8 cellular contexts compared by ENCODE assay signal in genomic region chr12:111330800-111331752, GRCh38. TPM values are rescaled to one million over a fixed set of nuclear protein-coding genes. Genes with fewer than 3 reads are reported as not detected.
DNase-seq lines count a peak whose midpoint lies in the region; ATAC-seq and TF ChIP-seq lines count a peak whose summit lies in the region.

No MANE protein-coding gene starts in this region.

- H3K9me2 ChIP-seq in OCI-LY7 (ENCODE audit: insufficient read depth, low read length): no peaks in the 10 kb centered on the region

- H2BK20ac ChIP-seq in H9 (ENCODE audit: low read depth, low read length, poor library complexity, severe bottlenecking): no peak overlapping the region

- H3K4ac ChIP-seq in H9 (ENCODE audit: low read depth, low read length): no peak overlapping the region

- H3K9me3 Mint-ChIP-seq in H9 (peaks cover 4 to 6% of the 10 kb centered on the region in 2 experiments), endodermal cell (peaks cover 9% of the 10 kb centered on the region), nephron (no peaks in the 10 kb centered on the region)

- H3K27ac ChIP-seq in H9 (ENCODE audit: insufficient read length, low read depth, low read length) (no peak overlapping the region), OCI-LY7 (ENCODE audit: low read depth, low read length, poor library complexity, severe bottlenecking) (no peak overlapping the region), endodermal cell (ENCODE audit: low read depth, low read length) (no peak overlapping the region)

- no peak overlapping the region for H4K8ac ChIP-seq in H9 (replicated peaks; ENCODE audit: insufficient read length, low read depth, low read length)

- H3K36me3 ChIP-seq in OCI-LY7 (ENCODE audit: insufficient read depth, low read length) (no peaks in the 10 kb centered on the region), endodermal cell (ENCODE audit: control insufficient read depth, insufficient read depth, low read length) (no peaks in the 10 kb centered on the region)

- H4K20me1 ChIP-seq in H9 (ENCODE audit: control insufficient read depth, insufficient read depth, insufficient read length): no peaks in the 10 kb centered on the region
- H4K20me1 ChIP-seq in OCI-LY7 (ENCODE audit: insufficient read depth, low read length): no peaks in the 10 kb centered on the region

- no peak overlapping the region for H3K23ac ChIP-seq in H9 (ENCODE audit: insufficient read length, low read depth, low read length)

- no peak overlapping the region for H3K18ac ChIP-seq in H9 (ENCODE audit: insufficient read length, low read depth, low read length)

- H3K79me1 ChIP-seq in H9 (ENCODE audit: insufficient read depth, low read depth, low read length, poor library complexity, severe bottlenecking): no peaks in the 10 kb centered on the region

- no peak overlapping the region for H2AK5ac ChIP-seq in H9 (ENCODE audit: insufficient read length, low read length)

- ATAC-seq in GM19452 (IDR thresholded peaks at IDR 0.05; ENCODE audit: unreplicated experiment): no peak
- ATAC-seq in HG03439 (IDR thresholded peaks at IDR 0.05; ENCODE audit: unreplicated experiment): no peak

- no TSS peak for BruUV-seq in OCI-LY7 (replicated peaks; lab: Mats Ljungman, UMichigan)

- H2BK12ac ChIP-seq in H9 (ENCODE audit: insufficient read length, low read depth, low read length): no peak overlapping the region

- no CpG with 5 or more reads among the region's 8 CpGs for WGBS in H9 (ENCODE audit: extremely low coverage, insufficient read length, low lambda C conversion rate)
- WGBS in endodermal cell (ENCODE audit: insufficient coverage in 1 of 2, insufficient read length in 1 of 2), 2 experiments: 61 to 71% methylated on average over 5 to 8 of the region's 8 CpGs

- H3K4me1 Mint-ChIP-seq in H9 (peaks cover 4 to 11% of the 10 kb centered on the region in 2 experiments), endodermal cell (peaks cover 9% of the 10 kb centered on the region), nephron (no peaks in the 10 kb centered on the region)

- intact Hi-C loops in OCI-LY7 (cut with micrococcal nuclease; ENCODE audit: unreplicated experiment): no loop called here

- H3K9ac ChIP-seq in H9 (ENCODE audit: extremely low read depth, insufficient read length, low read length): no peak overlapping the region
- H3K9ac ChIP-seq in endodermal cell (ENCODE audit: extremely low read depth, low read length, poor library complexity, severe bottlenecking): no peak overlapping the region

- H3K4me3 Mint-ChIP-seq in H9 (no peak overlapping the region), endodermal cell (no peak overlapping the region), nephron (no peak overlapping the region)

- H2BK120ac ChIP-seq in H9 (ENCODE audit: low read depth, low read length, poor library complexity, severe bottlenecking): no peak overlapping the region

- CTCF ChIA-PET in OCI-LY7 (lab: Charles Lee; ENCODE audit: unreplicated experiment): no interaction called here

- H3K9me3 ChIP-seq in H9 (ENCODE audit: control insufficient read depth, low read depth, low read length): no peaks in the 10 kb centered on the region
- no peaks in the 10 kb centered on the region for H3K9me3 ChIP-seq in OCI-LY7 (ENCODE audit: low read length)
- peaks cover 7% of the 10 kb centered on the region for H3K9me3 ChIP-seq in endodermal cell (ENCODE audit: control insufficient read depth, low read length)

- H3K27me3 Mint-ChIP-seq in H9 (ENCODE audit: low read depth) (no peaks in the 10 kb centered on the region; the same call in 1 of the 2 replicates), endodermal cell (ENCODE audit: insufficient read depth) (peaks cover 2% of the 10 kb centered on the region), nephron (ENCODE audit: low read depth) (peaks cover 11% of the 10 kb centered on the region)

- H3K79me2 ChIP-seq in H9 (ENCODE audit: insufficient read depth, low read length): no peaks in the 10 kb centered on the region
- H3K79me2 ChIP-seq in OCI-LY7 (ENCODE audit: insufficient read depth, low read depth, low read length): no peaks in the 10 kb centered on the region

- H3K4me3 ChIP-seq in OCI-LY7 (ENCODE audit: low read depth, low read length, poor library complexity, severe bottlenecking) (no peak overlapping the region), endodermal cell (ENCODE audit: low read length) (no peak overlapping the region)

- H3K36me3 Mint-ChIP-seq in H9 (ENCODE audit: insufficient read depth in 1 of 3, low read depth in 3 of 3): peaks cover 0 to 10% (median 4%) of the 10 kb centered on the region in 3 experiments; a peak in 2 of 7 replicates
- peaks cover 16% of the 10 kb centered on the region for H3K36me3 Mint-ChIP-seq in endodermal cell (ENCODE audit: low read depth)
- no peaks in the 10 kb centered on the region for H3K36me3 Mint-ChIP-seq in nephron (ENCODE audit: low read depth)

- no peaks in the 10 kb centered on the region for H3K23me2 ChIP-seq in H9 (ENCODE audit: insufficient read length, low read depth, low read length, poor library complexity, severe bottlenecking)

- no peak overlapping the region for H3T11ph ChIP-seq in H9 (ENCODE audit: low read length)

- no peak overlapping the region for H2BK5ac ChIP-seq in H9 (ENCODE audit: insufficient read length, low read length)

- no peak overlapping the region for H3K56ac ChIP-seq in H9 (ENCODE audit: insufficient read length, low read depth, low read length)

- H3K4me2 ChIP-seq in H9 (ENCODE audit: insufficient read depth, insufficient read length, low read length) (no peak overlapping the region), OCI-LY7 (ENCODE audit: low read length) (no peak overlapping the region)

- POLR2A ChIA-PET in OCI-LY7 (lab: Charles Lee): interaction anchor here (0.5 kb wide), 1 partner anchor 790 kb away, joined by 5 read pairs; no protein-coding TSS in a partner anchor

- H3K4me1 ChIP-seq in H9 (ENCODE audit: insufficient read depth, low read length): no peaks in the 10 kb centered on the region
- no peaks in the 10 kb centered on the region for H3K4me1 ChIP-seq in OCI-LY7 (ENCODE audit: insufficient read depth, low read length, poor library complexity, severe bottlenecking)
- no peaks in the 10 kb centered on the region for H3K4me1 ChIP-seq in endodermal cell (ENCODE audit: control insufficient read depth, insufficient read depth, low read length)

- H3K27ac Mint-ChIP-seq in H9: peak overlapping the region in 1 of 3 experiments; percentile 44; a peak in 1 of 7 replicates
- H3K27ac Mint-ChIP-seq in endodermal cell: no peak overlapping the region
- no peak overlapping the region for H3K27ac Mint-ChIP-seq in nephron

- H4K91ac ChIP-seq in H9 (ENCODE audit: insufficient read length, low read depth, low read length): no peak overlapping the region

- H3K27me3 ChIP-seq in H9 (ENCODE audit: insufficient read depth, low read length) (no peaks in the 10 kb centered on the region), endodermal cell (ENCODE audit: control insufficient read depth, insufficient read depth, low read length, poor library complexity, severe bottlenecking) (no peaks in the 10 kb centered on the region)

- TF ChIP-seq CTCF in H9 (conservative IDR thresholded peaks at IDR 0.05): peak; percentile 68
- TF ChIP-seq CTCF in OCI-LY7 (conservative IDR thresholded peaks at IDR 0.05; ENCODE audit: low read length): peak; percentile 75
- TF ChIP-seq CTCF in endodermal cell (conservative IDR thresholded peaks at IDR 0.05): peak; percentile 74
- peak; percentile 42 to 58 (median 46) for TF ChIP-seq CTCF in nephron (IDR thresholded peaks at IDR 0.05; ENCODE audit: unreplicated experiment in 3 of 3)

- H2AFZ ChIP-seq in H9 (ENCODE audit: low read length): no peak overlapping the region
- no peak overlapping the region for H2AFZ ChIP-seq in OCI-LY7 (ENCODE audit: low read length)

- no peak overlapping the region for H2BK15ac ChIP-seq in H9 (ENCODE audit: low read depth, low read length)

- DNase-seq in COLO829 (ENCODE audit: low spot score): peak; percentile 80
- no peak for DNase-seq in H9
- peak; percentile 61 for DNase-seq in OCI-LY7 (ENCODE audit: low spot score)
- peak; percentile 75 for DNase-seq in endodermal cell
- DNase-seq in T1000 (lab: John Stamatoyannopoulos, UW): no peak

- no peak overlapping the region for H3K14ac ChIP-seq in H9 (ENCODE audit: insufficient read depth, low read length)

- no peak overlapping the region for H4K5ac ChIP-seq in H9 (ENCODE audit: insufficient read length, low read depth, low read length)

RNA-seq across cellular contexts. Expression of gene PHETA1, which starts 37.8 kb away (rescaled TPM):
- total RNA-seq in H9 (2021): 11.4 and 13.1 TPM in 2 replicates
- 0.70 and 0.73 TPM in 2 replicates for total RNA-seq in OCI-LY7 (2014; rRNA removed; shearing (Covaris generic))
- total RNA-seq in OCI-LY7 (2022): 2.7 TPM in 2 replicates
- 10 to 100 TPM; 15.0 to 19.2 TPM for total RNA-seq in endodermal cell
- 11.7 TPM for polyA plus RNA-seq in endodermal cell (2013, experiment 1 of 2)
- polyA plus RNA-seq in endodermal cell (2013, experiment 2 of 2): 11.6 TPM

Comparison
In these comparisons a context has a peak if more than half of its experiments do, and no peak if none do; other contexts are left out.
1. DNase-seq: peak in COLO829 (single experiment), OCI-LY7 (single experiment) and endodermal cell (single experiment); none in H9 (single experiment) and T1000 (single experiment).
2. Peak in every context shown above with its lines, with median percentiles within 50 percentile points of each other: CTCF ChIP-seq.